ENCODE assay signal across 20 cellular contexts in genomic region chr6:38861957-38862401, GRCh38.
DNase-seq lines count a peak whose midpoint lies in the region; ATAC-seq and TF ChIP-seq lines count a peak whose summit lies in the region.
"Had no signal": no experiment of that assay in that cellular context is flagged by ENCODE, and none has a peak within 500 bp of the region (broad histone marks: within the 10 kb centered on the region; RNA-seq: fewer than 3 reads in every experiment).

No MANE protein-coding gene starts in this region.

- H4K20me1 ChIP-seq in PC-3 (ENCODE audit: low read length): no peaks in the 10 kb centered on the region

- H3K27ac ChIP-seq in PC-3 (ENCODE audit: low read length): no peak overlapping the region
- peak overlapping the region; percentile 2 for H3K27ac ChIP-seq in upper lobe of right lung
- H3K27ac ChIP-seq: SJSA1 had no signal

- ATAC-seq in PC-3: no peak
- peak; percentile 39 for ATAC-seq in left lobe of liver
- peak; percentile 92 for ATAC-seq in upper lobe of right lung
- ATAC-seq in GM18909 (IDR thresholded peaks at IDR 0.05; ENCODE audit: poor library complexity, unreplicated experiment): no peak

- DNase-seq in DMS53 (lab: John Stamatoyannopoulos, UW) (peak; percentile 28), DMS53 treated with DMSO at 0.1 percent for 48 hours (lab: John Stamatoyannopoulos, UW; ENCODE audit: unreplicated experiment) (no peak), PC-3 (peak; percentile 17), left lobe of liver (ENCODE audit: low spot score) (no peak), upper lobe of right lung (no peak), T1000 (lab: John Stamatoyannopoulos, UW) (no peak), type B pancreatic cell (ENCODE audit: extremely low spot score, unreplicated experiment) (no peak)
- DNase-seq: 8988T; BE2C; CD8-positive, alpha-beta memory T cell; EL; HFFc6; Kasumi-1; NCI-H187; NCI-H2171; NCI-H446 treated with DMSO at 0.1 percent for 48 hours; NCI-H774 had no signal

- H3K9ac ChIP-seq in PC-3 (ENCODE audit: low read length): no peak overlapping the region

- CTCF ChIA-PET in PC-3 (lab: Charles Lee): no interaction called here

- H3F3A ChIP-seq in PC-3 (ENCODE audit: low read length, unreplicated experiment): no peaks in the 10 kb centered on the region

- H3K4me1 Mint-ChIP-seq in type B pancreatic cell (ENCODE audit: unreplicated experiment): no peaks in the 10 kb centered on the region
- H3K4me1 Mint-ChIP-seq: CD8-positive, alpha-beta memory T cell had no signal

- no peak overlapping the region for H3K4me3 Mint-ChIP-seq in type B pancreatic cell
- H3K4me3 Mint-ChIP-seq: CD8-positive, alpha-beta memory T cell; HFFc6 had no signal

- TF ChIP-seq CTCF in PC-3 (conservative IDR thresholded peaks at IDR 0.05; ENCODE audit: low read depth, low read length): no peak
- no peak for TF ChIP-seq CTCF in upper lobe of right lung (IDR thresholded peaks at IDR 0.05)
- no peak for TF ChIP-seq CTCF in type B pancreatic cell (conservative IDR thresholded peaks at IDR 0.05)

- no peaks in the 10 kb centered on the region for H3K9me3 Mint-ChIP-seq in type B pancreatic cell
- H3K9me3 Mint-ChIP-seq: CD8-positive, alpha-beta memory T cell; HFFc6; IgD-negative memory B cell had no signal

- H3K9me2 ChIP-seq in PC-3 (replicated peaks; ENCODE audit: low read length): no peaks in the 10 kb centered on the region

- POLR2A ChIA-PET in PC-3 (lab: Charles Lee; ENCODE audit: unreplicated experiment): interaction anchor here (0.6 kb wide), 1 partner anchor 13 kb away, joined by 3 read pairs; no protein-coding TSS in a partner anchor

- no TSS peak for BruUV-seq in PC-3 (replicated peaks; lab: Mats Ljungman, UMichigan)

- no peak overlapping the region for H2AFZ ChIP-seq in PC-3 (ENCODE audit: low read length)

- no peaks in the 10 kb centered on the region for H3K9me3 ChIP-seq in PC-3 (ENCODE audit: low read length)
- H3K9me3 ChIP-seq in upper lobe of right lung: no peaks in the 10 kb centered on the region
- H3K9me3 ChIP-seq: BE2C, SJSA1 had no signal

- no peaks in the 10 kb centered on the region for H3K79me2 ChIP-seq in PC-3 (ENCODE audit: low read length)

- H3K36me3 Mint-ChIP-seq in type B pancreatic cell: no peaks in the 10 kb centered on the region
- H3K36me3 Mint-ChIP-seq: CD8-positive, alpha-beta memory T cell had no signal

- H3K4me2 ChIP-seq in PC-3 (ENCODE audit: low read length): no peak overlapping the region

- intact Hi-C loops in PC-3 (cut with micrococcal nuclease) (no loop called here), upper lobe of right lung (cut with DNase I) (no loop called here)

- no peak overlapping the region for H3K4me3 ChIP-seq in PC-3 (ENCODE audit: low read length)
- no peak overlapping the region for H3K4me3 ChIP-seq in upper lobe of right lung
- H3K4me3 ChIP-seq: SJSA1 had no signal

- H3K27me3 ChIP-seq in PC-3 (ENCODE audit: low read length): peaks cover 5% of the 10 kb centered on the region; the same call in 1 of the 2 replicates
- peaks cover 2% of the 10 kb centered on the region for H3K27me3 ChIP-seq in upper lobe of right lung
- H3K27me3 ChIP-seq: BE2C, SJSA1 had no signal

- H3K36me3 ChIP-seq in PC-3 (ENCODE audit: low read depth, low read length) (no peaks in the 10 kb centered on the region), upper lobe of right lung (no peaks in the 10 kb centered on the region)
- H3K36me3 ChIP-seq: BE2C, SJSA1 had no signal

- H3K27ac Mint-ChIP-seq in type B pancreatic cell: no peak overlapping the region
- H3K27ac Mint-ChIP-seq: CD8-positive, alpha-beta memory T cell; HFFc6; IgD-negative memory B cell had no signal

- H3K27me3 Mint-ChIP-seq in type B pancreatic cell: peaks cover 1% of the 10 kb centered on the region
- H3K27me3 Mint-ChIP-seq: IgD-negative memory B cell had no signal

- no peaks in the 10 kb centered on the region for H3K4me1 ChIP-seq in PC-3 (ENCODE audit: insufficient read depth, low read length)
- H3K4me1 ChIP-seq in upper lobe of right lung: no peaks in the 10 kb centered on the region
- H3K4me1 ChIP-seq: BE2C, SJSA1 had no signal

Comparison
In these comparisons a context has a peak if more than half of its experiments do, and no peak if none do; other contexts are left out.
1. DNase-seq: peak in DMS53 (single experiment) and PC-3 (single experiment); none in DMS53 treated with DMSO at 0.1 percent for 48 hours (single experiment), left lobe of liver (single experiment), upper lobe of right lung (single experiment), T1000 (single experiment) and type B pancreatic cell (single experiment).
2. ATAC-seq: peak in left lobe of liver (single experiment) and upper lobe of right lung (single experiment); none in PC-3 (single experiment) and GM18909 (single experiment).